25 cellular contexts compared by ENCODE assay signal in the genomic region with DNA sequence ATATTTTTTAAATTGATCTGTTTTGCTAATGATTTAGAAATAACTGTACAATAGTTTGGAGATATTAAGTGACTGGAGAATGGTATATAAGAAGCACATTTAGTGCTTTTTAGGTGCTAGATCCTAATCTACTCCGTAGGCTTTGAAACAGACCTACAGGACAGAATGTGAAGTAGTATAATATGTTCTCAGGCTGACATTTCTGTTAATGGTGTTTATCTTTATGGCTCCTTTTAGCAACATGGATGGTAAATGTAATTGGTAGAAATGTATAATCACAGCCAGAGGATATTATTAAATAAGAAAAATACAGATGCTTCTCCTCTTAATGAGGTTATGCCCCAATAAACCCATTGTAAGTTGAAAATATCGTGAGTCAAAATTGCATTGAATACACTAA. TPM values are rescaled to one million over a fixed set of nuclear protein-coding genes. Genes with fewer than 3 reads are reported as not detected.
DNase-seq lines count a peak whose midpoint lies in the region; ATAC-seq, FAIRE-seq and TF ChIP-seq lines count a peak whose summit lies in the region.
"Had no signal": no experiment of that assay in that cellular context is flagged by ENCODE, and none has a peak within 500 bp of the region (broad histone marks: within the 10 kb centered on the region; RNA-seq: fewer than 3 reads in every experiment).

No MANE protein-coding gene starts in this region.

- H3K36me3 ChIP-seq in SK-N-SH (replicated peaks in 1 of 2; ENCODE audit: control insufficient read depth in 1 of 2, insufficient read depth in 2 of 2, low read length in 1 of 2) (no peaks in the 10 kb centered on the region), K562 (ENCODE audit: control insufficient read depth, insufficient read depth, low read length) (no peaks in the 10 kb centered on the region), muscle layer of colon (ENCODE audit: insufficient read depth, low read length) (no peaks in the 10 kb centered on the region), smooth muscle cell (ENCODE audit: low read depth) (no peaks in the 10 kb centered on the region)

- CTCF ChIA-PET in SK-N-SH (lab: Yijun Ruan, JAX) (interaction anchor here (1.0 to 1.2 kb wide), 3 partner anchors 22 to 48 kb away, joined by 3 to 4 read pairs (median 3); no protein-coding TSS in a partner anchor), K562 (lab: Yijun Ruan, JAX; ENCODE audit: low intra/inter-chr PET ratio) (no interaction called here)

- TF ChIP-seq EP300 in SK-N-SH (IDR thresholded peaks at IDR 0.05; ENCODE audit: borderline replicate concordance in 1 of 2, low read depth in 1 of 2, low read length in 1 of 2) (peak in 1 of 2 experiments; percentile 79; a peak in 2 of 4 replicates), K562 (IDR thresholded peaks at IDR 0.05; ENCODE audit: low read length) (no peak)

- no peak overlapping the region for H3K4me2 ChIP-seq in SK-N-SH
- peak overlapping the region; percentile 14; the same call in 1 of the 2 replicates for H3K4me2 ChIP-seq in K562 (ENCODE audit: insufficient read depth, low read length)
- H3K4me2 ChIP-seq in smooth muscle cell, result peak overlapping the region; percentile 9
- H3K4me2 ChIP-seq: A549 had no signal

- H3K27me3 Mint-ChIP-seq in stimulated activated naive B cell treated with anti-CD40 and anti-IgM and Interleukin-4, amounts not matched to agents 10 μg/mL and 1 μg/mL and 100 μg/mL, for 72 hours, result peaks cover 20 to 25% of the 10 kb centered on the region in 2 donors
- H3K27me3 Mint-ChIP-seq: CD4-positive, alpha-beta memory T cell had no signal

- TF ChIP-seq CTCF in SK-N-SH (IDR thresholded peaks at IDR 0.05) (no peak), K562 (IDR thresholded peaks at IDR 0.05 in 2 of 3, conservative IDR thresholded peaks at IDR 0.05 in 1 of 3; ENCODE audit: insufficient read depth in 2 of 3, low read depth in 1 of 3, low read length in 3 of 3) (no peak), smooth muscle cell (IDR thresholded peaks at IDR 0.05; ENCODE audit: borderline replicate concordance, insufficient read depth, poor library complexity, severe bottlenecking) (no peak)

- H3K9me1 ChIP-seq in K562 (ENCODE audit: control insufficient read depth, insufficient read depth, low read length), result no peaks in the 10 kb centered on the region

- TF ChIP-seq POLR2A in K562 (conservative IDR thresholded peaks at IDR 0.05), result no peak

- FAIRE-seq in K562 (lab: Jason Lieb, UNC), result no peak
- FAIRE-seq: A549, GM12891, GM18507, H1 had no signal

- ATAC-seq in SK-N-SH treated with all-trans-retinoic acid at 6 μM for 48 hours, result no peak
- ATAC-seq in K562, result peak; percentile 78
- no peak for ATAC-seq in stimulated activated naive B cell treated with anti-CD40 and anti-IgM and Interleukin-4, amounts not matched to agents 10 μg/mL and 1 μg/mL and 100 μg/mL, for 72 hours (replicated peaks)
- ATAC-seq: A549 had no signal

- POLR2A ChIA-PET in SK-N-SH (lab: Yijun Ruan, JAX) (no interaction called here), K562 (lab: Yijun Ruan, JAX) (interaction anchor here (0.8 kb wide), 1 partner anchor 15 kb away, joined by 3 read pairs; no protein-coding TSS in a partner anchor)

- H3K4me1 Mint-ChIP-seq in stimulated activated naive B cell treated with anti-CD40 and anti-IgM and Interleukin-4, amounts not matched to agents 10 μg/mL and 1 μg/mL and 100 μg/mL, for 72 hours, result no peaks in the 10 kb centered on the region

- in situ Hi-C loops in K562 (cut with MboI), result no loop called here

- H3K4me3 Mint-ChIP-seq in stimulated activated naive B cell treated with anti-CD40 and anti-IgM and Interleukin-4, amounts not matched to agents 10 μg/mL and 1 μg/mL and 100 μg/mL, for 72 hours, result no peak overlapping the region
- H3K4me3 Mint-ChIP-seq: CD4-positive, alpha-beta memory T cell had no signal

- H3K9ac ChIP-seq in SK-N-SH, result no peak overlapping the region
- peak overlapping the region in 1 of 2 experiments; percentile 41; a peak in 2 of 4 replicates for H3K9ac ChIP-seq in K562 (ENCODE audit: insufficient read depth in 1 of 2, low read depth in 2 of 2, low read length in 2 of 2)
- H3K9ac ChIP-seq in muscle layer of colon (ENCODE audit: low read length), result no peak overlapping the region
- H3K9ac ChIP-seq in smooth muscle cell (ENCODE audit: low read depth), result no peak overlapping the region
- H3K9ac ChIP-seq: GM23248 had no signal

- BruUV-seq in K562 (replicated peaks; lab: Mats Ljungman, UMichigan), result no TSS peak

- H3K4me1 ChIP-seq in SK-N-SH (ENCODE audit: control insufficient read depth in 1 of 2, insufficient read depth in 2 of 2, low read depth in 1 of 2, low read length in 1 of 2) (peaks cover 2 to 5% of the 10 kb centered on the region in 2 experiments; a peak in 3 of 4 replicates), K562 (replicated peaks in 1 of 2; ENCODE audit: control insufficient read depth in 2 of 2, insufficient read depth in 2 of 2, low read length in 2 of 2) (peaks cover 0 to 4% of the 10 kb centered on the region in 2 experiments; a peak in 4 of 5 replicates), muscle layer of colon (ENCODE audit: insufficient read depth, low read length) (peaks cover 21% of the 10 kb centered on the region), smooth muscle cell (ENCODE audit: low read depth) (peaks cover 18% of the 10 kb centered on the region)

- H3K9me3 ChIP-seq in SK-N-SH, result no peaks in the 10 kb centered on the region
- H3K9me3 ChIP-seq in K562 (replicated peaks; ENCODE audit: control insufficient read depth, insufficient read depth, low read depth, low read length), result no peaks in the 10 kb centered on the region
- H3K9me3 ChIP-seq in muscle layer of colon (ENCODE audit: low read length), result no peaks in the 10 kb centered on the region
- H3K9me3 ChIP-seq in smooth muscle cell (replicated peaks; ENCODE audit: low read depth), result no peaks in the 10 kb centered on the region
- H3K9me3 ChIP-seq: A549 had no signal

- no peak overlapping the region for H3K27ac Mint-ChIP-seq in stimulated activated naive B cell treated with anti-CD40 and anti-IgM and Interleukin-4, amounts not matched to agents 10 μg/mL and 1 μg/mL and 100 μg/mL, for 72 hours
- H3K27ac Mint-ChIP-seq: CD4-positive, alpha-beta memory T cell had no signal

- H3F3A ChIP-seq in SK-N-SH (replicated peaks; ENCODE audit: insufficient read depth), result peaks cover 13% of the 10 kb centered on the region
- peaks cover 10% of the 10 kb centered on the region for H3F3A ChIP-seq in smooth muscle cell (ENCODE audit: low read depth)

- no peaks in the 10 kb centered on the region for H3K9me3 Mint-ChIP-seq in stimulated activated naive B cell treated with anti-CD40 and anti-IgM and Interleukin-4, amounts not matched to agents 10 μg/mL and 1 μg/mL and 100 μg/mL, for 72 hours

- H3K27ac ChIP-seq in SK-N-SH (ENCODE audit: low read depth in 2 of 2, low read length in 1 of 2) (peak overlapping the region in 1 of 2 experiments; percentile 36; a peak in 1 of 4 replicates), K562 (ENCODE audit: extremely low read depth, low read depth, low read length) (peak overlapping the region; percentile 59; the same call in 2 of the 3 replicates), muscle layer of colon (ENCODE audit: low read depth, low read length) (peak overlapping the region; percentile 21), smooth muscle cell (ENCODE audit: low read depth) (peak overlapping the region; percentile 99), caudate nucleus (ENCODE audit: low read depth, low read length) (no peak overlapping the region)
- H3K27ac ChIP-seq: A549, GM23248 had no signal

- H3K27me3 ChIP-seq in SK-N-SH (ENCODE audit: insufficient read depth) (no peaks in the 10 kb centered on the region), K562 (ENCODE audit: control insufficient read depth in 2 of 2, insufficient read depth in 2 of 2, low read length in 2 of 2) (no peaks in the 10 kb centered on the region), muscle layer of colon (ENCODE audit: control insufficient read depth in 1 of 2, insufficient read depth in 2 of 2, low read length in 2 of 2) (no peaks in the 10 kb centered on the region), smooth muscle cell (ENCODE audit: low read depth) (no peaks in the 10 kb centered on the region)

- no peaks in the 10 kb centered on the region for H3K79me2 ChIP-seq in SK-N-SH (ENCODE audit: insufficient read depth)
- no peaks in the 10 kb centered on the region for H3K79me2 ChIP-seq in K562 (ENCODE audit: control insufficient read depth, insufficient read depth, low read length)
- H3K79me2 ChIP-seq in smooth muscle cell (ENCODE audit: low read depth), result no peaks in the 10 kb centered on the region

- intact Hi-C loops in K562 (cut with micrococcal nuclease), result no loop called here

- TF ChIP-seq RAD21 in SK-N-SH (IDR thresholded peaks at IDR 0.05; ENCODE audit: low read length) (no peak), K562 (CRISPR knock-in tag; conservative IDR thresholded peaks at IDR 0.05 in 1 of 2, IDR thresholded peaks at IDR 0.05 in 1 of 2) (no peak)

- H2AFZ ChIP-seq in SK-N-SH (ENCODE audit: low read depth), result no peak overlapping the region
- peak overlapping the region; percentile 98 for H2AFZ ChIP-seq in K562 (ENCODE audit: low read depth, low read length)
- H2AFZ ChIP-seq in smooth muscle cell (ENCODE audit: low read depth), result peak overlapping the region; percentile 4
- H2AFZ ChIP-seq: GM23248 had no signal

- H4K20me1 ChIP-seq in SK-N-SH (ENCODE audit: insufficient read depth) (no peaks in the 10 kb centered on the region), K562 (replicated peaks; ENCODE audit: control insufficient read depth, insufficient read depth, low read length) (no peaks in the 10 kb centered on the region), smooth muscle cell (ENCODE audit: low read depth) (no peaks in the 10 kb centered on the region)

- no peaks in the 10 kb centered on the region for H3K9me2 ChIP-seq in SK-N-SH

- H3K4me3 ChIP-seq in SK-N-SH (ENCODE audit: low read depth in 2 of 2, low read length in 1 of 2), result no peak overlapping the region
- H3K4me3 ChIP-seq in K562, result no peak overlapping the region
- H3K4me3 ChIP-seq in muscle layer of colon (ENCODE audit: low read depth in 1 of 2, low read length in 2 of 2), result no peak overlapping the region
- no peak overlapping the region for H3K4me3 ChIP-seq in smooth muscle cell
- H3K4me3 ChIP-seq: A549, GM23248 had no signal

- WGBS in SK-N-SH (ENCODE audit: low lambda C conversion rate), result 68% methylated on average over 2 of the region's 2 CpGs
- 13% methylated on average over 2 of the region's 2 CpGs for WGBS in K562 (ENCODE audit: insufficient coverage, low coverage, missing lambda C conversion rate)
- 86% methylated on average over 2 of the region's 2 CpGs for WGBS in smooth muscle cell (ENCODE audit: low lambda C conversion rate)

- DNase-seq in SK-N-SH, result peak; percentile 38
- peak in 1 of 4 experiments; percentile 14 for DNase-seq in K562 (ENCODE audit: extremely low read depth in 1 of 4, low spot score in 3 of 4)
- DNase-seq in smooth muscle cell (lab: John Stamatoyannopoulos, UW; ENCODE audit: unreplicated experiment), result no peak
- no peak for DNase-seq in SHP77 (lab: John Stamatoyannopoulos, UW)
- DNase-seq in stimulated activated naive B cell treated with anti-CD40 and anti-IgM and Interleukin-4, amounts not matched to agents 10 μg/mL and 1 μg/mL and 100 μg/mL, for 72 hours, result no peak
- no peak for DNase-seq in caudate nucleus (lab: John Stamatoyannopoulos, UW)
- DNase-seq: 8988T; ACHN; AML-193; C1 segment of cervical spinal cord; Calu3; CD4-positive, alpha-beta memory T cell; COR-L47; DMS53; DMS79 treated with DMSO at 0.1 percent for 48 hours; GF-D8; GM23248; H7; HCEC 1CT had no signal

- H3K36me3 Mint-ChIP-seq in stimulated activated naive B cell treated with anti-CD40 and anti-IgM and Interleukin-4, amounts not matched to agents 10 μg/mL and 1 μg/mL and 100 μg/mL, for 72 hours, result no peaks in the 10 kb centered on the region
- H3K36me3 Mint-ChIP-seq: CD4-positive, alpha-beta memory T cell had no signal

RNA-seq across cellular contexts. Expression of gene CCDC7, which starts 30.6 kb away (rescaled TPM):
- polyA plus RNA-seq in SK-N-SH (2012; rRNA removed) (0.44 and 0.78 TPM in 2 replicates), K562 (2011; rRNA removed) (2.2 and 3.0 TPM in 2 replicates), K562 (2014; fragmentation: Illumina TruSeq; extraction: Trizol) (1.4 and 1.9 TPM in 2 replicates), K562 (2014; fragmentation: Nextera tagmentation; extraction: Ambion mirVana) (1 to 10 TPM; 1.5 to 2.7 TPM), K562 (2014; rRNA removed) (1.7 and 1.9 TPM in 2 replicates), smooth muscle cell (1.5 and 2.5 TPM in 2 replicates)
- polyA plus RNA-seq in SK-N-SH (2012; cell fraction: cytosol; rRNA removed), result 0.56 and 0.90 TPM in 2 replicates
- polyA plus RNA-seq in SK-N-SH (2012; cell fraction: nucleus; rRNA removed), result 1.3 and 2.6 TPM in 2 replicates
- 6.7 and 24.4 TPM in 2 replicates for total RNA-seq in K562 (2011; cell fraction: chromatin; rRNA removed; ENCODE audit: low replicate concordance)
- 3.3 and 4.7 TPM in 2 replicates for total RNA-seq in K562 (2011; cell fraction: nucleolus; rRNA removed)
- 7.2 and 10.6 TPM in 2 replicates for total RNA-seq in K562 (2011; cell fraction: nucleoplasm; rRNA removed)
- total RNA-seq in K562 (2014; rRNA removed) (2.5 and 2.7 TPM in 2 replicates), K562 (2014; rRNA removed; fragmentation: Illumina TruSeq; extraction: Trizol) (3.9 and 4.7 TPM in 2 replicates), K562 (2015; rRNA removed; fragmentation: Illumina TruSeq; extraction: Trizol) (5.8 and 6.6 TPM in 2 replicates), K562 (2021) (3.0 and 3.3 TPM in 2 replicates), smooth muscle cell (4.2 and 15.4 TPM in 2 replicates)
- polyA plus RNA-seq in K562 (2011; cell fraction: cytosol; rRNA removed), result 0.10 and 0.47 TPM in 2 replicates
- 2.1 and 3.1 TPM in 2 replicates for polyA plus RNA-seq in K562 (2011; cell fraction: nucleus; rRNA removed)
- 1.3 and 2.2 TPM in 2 replicates for polyA plus RNA-seq in K562 (2012)
- polyA minus RNA-seq in K562 (2011; rRNA and poly(A)+ RNA removed), result 7.1 and 10.9 TPM in 2 replicates
- polyA minus RNA-seq in K562 (2011; cell fraction: cytosol; rRNA and poly(A)+ RNA removed), result 0.95 and 2.6 TPM in 2 replicates
- 6.7 and 12.7 TPM in 2 replicates for polyA minus RNA-seq in K562 (2011; cell fraction: nucleus; rRNA and poly(A)+ RNA removed)

Comparison
In these comparisons a context has a peak if more than half of its experiments do, and no peak if none do; other contexts are left out.
1. Of the 27 proteins assayed by ChIP-seq in both K562 and SK-N-SH: peak only in K562: none; only in SK-N-SH: CHD2, GATA2 and RCOR1; in both: none; in neither: 23; mixed calls (peak in some experiments, not most) for 1.